Comparison of ENCODE assay signal across 1 cellular context in the genomic region with DNA sequence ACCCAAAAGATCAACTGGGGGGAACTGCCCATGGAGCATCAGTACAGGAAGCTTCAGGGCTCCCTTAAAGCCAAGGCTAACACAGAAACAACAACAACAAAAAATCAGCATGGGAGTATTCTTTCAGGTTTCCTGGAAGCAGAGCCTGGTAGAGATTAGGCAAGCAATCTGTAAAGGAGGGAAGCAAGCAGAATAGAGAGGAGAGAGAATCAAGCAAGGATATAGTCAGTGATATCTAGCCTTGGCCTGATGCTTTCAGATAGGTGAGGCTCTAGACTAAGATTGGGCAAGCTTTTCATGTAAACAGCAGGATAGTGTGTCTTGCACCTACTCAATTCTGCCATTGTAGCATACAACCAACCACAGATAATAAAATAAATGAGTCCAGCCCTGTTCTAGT.
TF ChIP-seq lines count a peak whose summit lies in the region.

No MANE protein-coding gene starts in this region.

TF ChIP-seq in GM23338, 12 proteins besides CTCF, POLR2A, EP300 and RAD21 (continued from another document):
- TF ChIP-seq, protein P1, sequence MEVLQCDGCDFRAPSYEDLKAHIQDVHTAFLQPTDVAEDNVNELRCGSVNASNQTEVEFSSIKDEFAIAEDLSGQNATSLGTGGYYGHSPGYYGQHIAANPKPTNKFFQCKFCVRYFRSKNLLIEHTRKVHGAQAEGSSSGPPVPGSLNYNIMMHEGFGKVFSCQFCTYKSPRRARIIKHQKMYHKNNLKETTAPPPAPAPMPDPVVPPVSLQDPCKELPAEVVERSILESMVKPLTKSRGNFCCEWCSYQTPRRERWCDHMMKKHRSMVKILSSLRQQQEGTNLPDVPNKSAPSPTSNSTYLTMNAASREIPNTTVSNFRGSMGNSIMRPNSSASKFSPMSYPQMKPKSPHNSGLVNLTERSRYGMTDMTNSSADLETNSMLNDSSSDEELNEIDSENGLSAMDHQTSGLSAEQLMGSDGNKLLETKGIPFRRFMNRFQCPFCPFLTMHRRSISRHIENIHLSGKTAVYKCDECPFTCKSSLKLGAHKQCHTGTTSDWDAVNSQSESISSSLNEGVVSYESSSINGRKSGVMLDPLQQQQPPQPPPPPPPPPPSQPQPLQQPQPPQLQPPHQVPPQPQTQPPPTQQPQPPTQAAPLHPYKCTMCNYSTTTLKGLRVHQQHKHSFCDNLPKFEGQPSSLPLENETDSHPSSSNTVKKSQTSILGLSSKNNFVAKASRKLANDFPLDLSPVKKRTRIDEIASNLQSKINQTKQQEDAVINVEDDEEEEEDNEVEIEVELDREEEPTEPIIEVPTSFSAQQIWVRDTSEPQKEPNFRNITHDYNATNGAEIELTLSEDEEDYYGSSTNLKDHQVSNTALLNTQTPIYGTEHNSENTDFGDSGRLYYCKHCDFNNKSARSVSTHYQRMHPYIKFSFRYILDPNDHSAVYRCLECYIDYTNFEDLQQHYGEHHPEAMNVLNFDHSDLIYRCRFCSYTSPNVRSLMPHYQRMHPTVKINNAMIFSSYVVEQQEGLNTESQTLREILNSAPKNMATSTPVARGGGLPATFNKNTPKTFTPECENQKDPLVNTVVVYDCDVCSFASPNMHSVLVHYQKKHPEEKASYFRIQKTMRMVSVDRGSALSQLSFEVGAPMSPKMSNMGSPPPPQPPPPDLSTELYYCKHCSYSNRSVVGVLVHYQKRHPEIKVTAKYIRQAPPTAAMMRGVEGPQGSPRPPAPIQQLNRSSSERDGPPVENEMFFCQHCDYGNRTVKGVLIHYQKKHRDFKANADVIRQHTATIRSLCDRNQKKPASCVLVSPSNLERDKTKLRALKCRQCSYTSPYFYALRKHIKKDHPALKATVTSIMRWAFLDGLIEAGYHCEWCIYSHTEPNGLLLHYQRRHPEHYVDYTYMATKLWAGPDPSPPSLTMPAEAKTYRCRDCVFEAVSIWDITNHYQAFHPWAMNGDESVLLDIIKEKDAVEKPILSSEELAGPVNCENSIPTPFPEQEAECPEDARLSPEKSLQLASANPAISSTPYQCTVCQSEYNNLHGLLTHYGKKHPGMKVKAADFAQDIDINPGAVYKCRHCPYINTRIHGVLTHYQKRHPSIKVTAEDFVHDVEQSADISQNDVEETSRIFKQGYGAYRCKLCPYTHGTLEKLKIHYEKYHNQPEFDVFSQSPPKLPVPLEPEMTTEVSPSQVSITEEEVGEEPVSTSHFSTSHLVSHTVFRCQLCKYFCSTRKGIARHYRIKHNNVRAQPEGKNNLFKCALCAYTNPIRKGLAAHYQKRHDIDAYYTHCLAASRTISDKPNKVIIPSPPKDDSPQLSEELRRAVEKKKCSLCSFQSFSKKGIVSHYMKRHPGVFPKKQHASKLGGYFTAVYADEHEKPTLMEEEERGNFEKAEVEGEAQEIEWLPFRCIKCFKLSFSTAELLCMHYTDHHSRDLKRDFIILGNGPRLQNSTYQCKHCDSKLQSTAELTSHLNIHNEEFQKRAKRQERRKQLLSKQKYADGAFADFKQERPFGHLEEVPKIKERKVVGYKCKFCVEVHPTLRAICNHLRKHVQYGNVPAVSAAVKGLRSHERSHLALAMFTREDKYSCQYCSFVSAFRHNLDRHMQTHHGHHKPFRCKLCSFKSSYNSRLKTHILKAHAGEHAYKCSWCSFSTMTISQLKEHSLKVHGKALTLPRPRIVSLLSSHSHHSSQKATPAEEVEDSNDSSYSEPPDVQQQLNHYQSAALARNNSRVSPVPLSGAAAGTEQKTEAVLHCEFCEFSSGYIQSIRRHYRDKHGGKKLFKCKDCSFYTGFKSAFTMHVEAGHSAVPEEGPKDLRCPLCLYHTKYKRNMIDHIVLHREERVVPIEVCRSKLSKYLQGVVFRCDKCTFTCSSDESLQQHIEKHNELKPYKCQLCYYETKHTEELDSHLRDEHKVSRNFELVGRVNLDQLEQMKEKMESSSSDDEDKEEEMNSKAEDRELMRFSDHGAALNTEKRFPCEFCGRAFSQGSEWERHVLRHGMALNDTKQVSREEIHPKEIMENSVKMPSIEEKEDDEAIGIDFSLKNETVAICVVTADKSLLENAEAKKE (CRISPR knock-in tag; IDR thresholded peaks at IDR 0.05): no peak
- TF ChIP-seq ZNF331 (CRISPR knock-in tag; IDR thresholded peaks at IDR 0.05; ENCODE audit: low read depth) (no peak), EZH2 (IDR thresholded peaks at IDR 0.05; ENCODE audit: low read depth, unreplicated experiment) (no peak), NANOG (IDR thresholded peaks at IDR 0.05; ENCODE audit: borderline replicate concordance) (no peak), ZNF114 (CRISPR knock-in tag; IDR thresholded peaks at IDR 0.05) (no peak), STAT1 (IDR thresholded peaks at IDR 0.05; ENCODE audit: unreplicated experiment) (no peak), EZH2phosphoT487 (IDR thresholded peaks at IDR 0.05; ENCODE audit: unreplicated experiment) (no peak), JUNB (IDR thresholded peaks at IDR 0.05; ENCODE audit: unreplicated experiment) (no peak)
